Comparison of ENCODE assay signal across 22 cellular contexts in the genomic region with DNA sequence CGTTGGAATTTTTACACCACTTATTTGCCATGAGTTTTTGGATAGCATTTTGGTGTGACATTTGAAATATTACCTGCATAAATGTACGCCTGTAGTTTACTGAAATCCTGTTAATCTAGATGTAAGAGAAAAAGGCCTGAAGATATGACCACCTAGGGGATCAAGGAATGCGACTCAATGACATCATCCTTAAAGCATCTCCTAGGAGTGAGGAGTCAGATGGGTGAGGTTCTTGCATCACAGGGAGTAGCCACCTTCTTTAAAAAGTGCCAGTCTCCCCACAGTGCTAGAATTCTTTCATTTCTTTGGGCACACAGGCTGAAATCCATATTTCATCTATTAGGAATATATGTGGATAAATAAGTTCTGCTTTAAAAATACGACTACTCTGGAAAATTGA. TPM values are rescaled to one million over a fixed set of nuclear protein-coding genes. Genes with fewer than 3 reads are reported as not detected.
DNase-seq lines count a peak whose midpoint lies in the region; ATAC-seq, FAIRE-seq and TF ChIP-seq lines count a peak whose summit lies in the region.
"Had no signal": no experiment of that assay in that cellular context is flagged by ENCODE, and none has a peak within 500 bp of the region (broad histone marks: within the 10 kb centered on the region; RNA-seq: fewer than 3 reads in every experiment).

No MANE protein-coding gene starts in this region.

- no peak overlapping the region for H2AFZ ChIP-seq in K562 (ENCODE audit: low read depth, low read length)

- H3K4me2 ChIP-seq in K562 (ENCODE audit: insufficient read depth, low read length), result no peak overlapping the region
- H3K4me2 ChIP-seq: KMS-11 had no signal

- no peak overlapping the region for H3K27ac Mint-ChIP-seq in CD8-positive, alpha-beta memory T cell
- H3K27ac Mint-ChIP-seq: activated CD4-positive, alpha-beta T cell treated with anti-CD3 and anti-CD28 coated beads, Interleukin-2, amount 10 ng/mL, durations not matched to agents 24 days and 14 days; CD8-positive, alpha-beta T cell had no signal

- no peaks in the 10 kb centered on the region for H3K27me3 ChIP-seq in HUES48 (ENCODE audit: control insufficient read depth, insufficient read depth, low read length)
- H3K27me3 ChIP-seq in K562 (ENCODE audit: control insufficient read depth in 2 of 2, insufficient read depth in 2 of 2, low read length in 2 of 2), result peaks cover 8 to 13% of the 10 kb centered on the region in 2 experiments; a peak in 4 of 5 replicates
- peaks cover 6% of the 10 kb centered on the region for H3K27me3 ChIP-seq in HAP-1 (ENCODE audit: low read depth)
- H3K27me3 ChIP-seq in CD8-positive, alpha-beta memory T cell (ENCODE audit: insufficient read depth, low read length, poor library complexity, severe bottlenecking), result no peaks in the 10 kb centered on the region

- no peaks in the 10 kb centered on the region for H3K9me1 ChIP-seq in K562 (ENCODE audit: control insufficient read depth, insufficient read depth, low read length)

- H3K27ac ChIP-seq in HUES48 (ENCODE audit: low read depth, low read length) (peak overlapping the region; percentile 24), K562 (ENCODE audit: extremely low read depth, low read depth, low read length) (no peak overlapping the region)
- H3K27ac ChIP-seq in CD8-positive, alpha-beta memory T cell (ENCODE audit: low read depth, low read length), result no peak overlapping the region
- H3K27ac ChIP-seq: cardiac muscle cell, KMS-11 had no signal

- no peak for TF ChIP-seq RAD21 in K562 (CRISPR knock-in tag; conservative IDR thresholded peaks at IDR 0.05 in 1 of 2, IDR thresholded peaks at IDR 0.05 in 1 of 2)

- H3K27me3 Mint-ChIP-seq in CD8-positive, alpha-beta memory T cell, result peaks cover 4 to 25% of the 10 kb centered on the region in 2 donors

- ATAC-seq in K562, result no peak
- ATAC-seq in GM21367 (IDR thresholded peaks at IDR 0.05; ENCODE audit: unreplicated experiment), result no peak
- ATAC-seq: CD8-positive, alpha-beta T cell had no signal

- H3K36me3 ChIP-seq in HUES48 (ENCODE audit: control insufficient read depth, insufficient read depth, low read length), result no peaks in the 10 kb centered on the region
- no peaks in the 10 kb centered on the region for H3K36me3 ChIP-seq in K562 (ENCODE audit: control insufficient read depth, insufficient read depth, low read length)
- no peaks in the 10 kb centered on the region for H3K36me3 ChIP-seq in HAP-1 (replicated peaks)
- no peaks in the 10 kb centered on the region for H3K36me3 ChIP-seq in CD8-positive, alpha-beta memory T cell (ENCODE audit: insufficient read depth, low read length)
- H3K36me3 ChIP-seq: cardiac muscle cell had no signal

- H3K36me3 Mint-ChIP-seq in CD8-positive, alpha-beta memory T cell, result no peaks in the 10 kb centered on the region
- H3K36me3 Mint-ChIP-seq: CD8-positive, alpha-beta T cell had no signal

- peaks cover 0 to 9% (median 0%) of the 10 kb centered on the region in 5 donors for H3K9me3 Mint-ChIP-seq in CD8-positive, alpha-beta memory T cell
- H3K9me3 Mint-ChIP-seq: activated CD4-positive, alpha-beta T cell treated with anti-CD3 and anti-CD28 coated beads, Interleukin-2, amount 10 ng/mL, durations not matched to agents 24 days and 14 days; CD8-positive, alpha-beta T cell had no signal

- no peak overlapping the region for H3K9ac ChIP-seq in HUES48 (ENCODE audit: low read depth, low read length)
- H3K9ac ChIP-seq in K562 (ENCODE audit: insufficient read depth in 1 of 2, low read depth in 2 of 2, low read length in 2 of 2), result no peak overlapping the region
- H3K9ac ChIP-seq: KMS-11 had no signal

- no peak overlapping the region for H3K4me3 ChIP-seq in HUES48 (ENCODE audit: low read depth, low read length)
- no peak overlapping the region for H3K4me3 ChIP-seq in K562
- H3K4me3 ChIP-seq in HAP-1, result no peak overlapping the region
- no peak overlapping the region for H3K4me3 ChIP-seq in CD8-positive, alpha-beta memory T cell (ENCODE audit: low read length)
- H3K4me3 ChIP-seq: cardiac muscle cell had no signal

- no peaks in the 10 kb centered on the region for H4K20me1 ChIP-seq in K562 (replicated peaks; ENCODE audit: control insufficient read depth, insufficient read depth, low read length)

- TF ChIP-seq POLR2A in K562 (conservative IDR thresholded peaks at IDR 0.05), result no peak

- intact Hi-C loops in K562 (cut with micrococcal nuclease), result no loop called here

- POLR2A ChIA-PET in K562 (lab: Yijun Ruan, JAX), result no interaction called here
- POLR2A ChIA-PET in CD8-positive, alpha-beta memory T cell (lab: Charles Lee), result no interaction called here

- FAIRE-seq in K562 (lab: Jason Lieb, UNC), result no peak
- FAIRE-seq: frontal cortex had no signal

- H3K9me3 ChIP-seq in HUES48 (ENCODE audit: control insufficient read depth, insufficient read depth, low read length), result no peaks in the 10 kb centered on the region
- no peaks in the 10 kb centered on the region for H3K9me3 ChIP-seq in K562 (replicated peaks; ENCODE audit: control insufficient read depth, insufficient read depth, low read depth, low read length)
- H3K9me3 ChIP-seq in HAP-1, result no peaks in the 10 kb centered on the region
- H3K9me3 ChIP-seq in CD8-positive, alpha-beta memory T cell (ENCODE audit: low read length), result no peaks in the 10 kb centered on the region

- no peak overlapping the region for H3K4me3 Mint-ChIP-seq in CD8-positive, alpha-beta memory T cell
- H3K4me3 Mint-ChIP-seq: activated CD4-positive, alpha-beta T cell treated with anti-CD3 and anti-CD28 coated beads, Interleukin-2, amount 10 ng/mL, durations not matched to agents 24 days and 14 days; CD8-positive, alpha-beta T cell had no signal

- peak; percentile 15 for DNase-seq in ELF-1 (ENCODE audit: low read depth, low spot score)
- DNase-seq in K562 (ENCODE audit: extremely low read depth in 1 of 4, low spot score in 3 of 4), result no peak
- DNase-seq in kidney glomerular epithelial cell (lab: John Stamatoyannopoulos, UW), result peak; percentile 41
- DNase-seq in HAP-1 (ENCODE audit: low spot score in 2 of 2), result no peak
- DNase-seq in GM10266 (ENCODE audit: extremely low spot score), result no peak
- DNase-seq in CD8-positive, alpha-beta memory T cell, result no peak
- DNase-seq: activated CD4-positive, alpha-beta T cell treated with anti-CD3 and anti-CD28 coated beads, Interleukin-2, amount 10 ng/mL, durations not matched to agents 24 days and 14 days; activated effector memory CD4-positive, alpha-beta T cell treated with Interleukin-2 at 50 U/mL for 16 hours; CD8-positive, alpha-beta T cell; dermis blood vessel endothelial cell; HCEC 1CT; NCI-H1048; NCI-H2029; NCI-H510A treated with DMSO at 0.1 percent for 48 hours; SHP77 treated with DMSO at 0.1 percent for 48 hours; T-helper 1 cell had no signal

- CTCF ChIA-PET in K562 (lab: Yijun Ruan, JAX; ENCODE audit: low intra/inter-chr PET ratio), result no interaction called here
- CTCF ChIA-PET in CD8-positive, alpha-beta memory T cell (lab: Charles Lee), result no interaction called here

- 1% methylated on average over 4 of the region's 4 CpGs for WGBS in K562 (ENCODE audit: insufficient coverage, low coverage, missing lambda C conversion rate)

- in situ Hi-C loops in K562 (cut with MboI) (no loop called here), HAP-1 (cut with MboI; ENCODE audit: low sequenced_read_pairs) (no loop called here)

- no peaks in the 10 kb centered on the region for H3K79me2 ChIP-seq in K562 (ENCODE audit: control insufficient read depth, insufficient read depth, low read length)

- H3K4me1 ChIP-seq in HUES48 (ENCODE audit: control insufficient read depth, insufficient read depth, low read length), result peaks cover 17% of the 10 kb centered on the region; the same call in 1 of the 2 replicates
- no peaks in the 10 kb centered on the region for H3K4me1 ChIP-seq in K562 (replicated peaks in 1 of 2; ENCODE audit: control insufficient read depth in 2 of 2, insufficient read depth in 2 of 2, low read length in 2 of 2)
- no peaks in the 10 kb centered on the region for H3K4me1 ChIP-seq in HAP-1
- no peaks in the 10 kb centered on the region for H3K4me1 ChIP-seq in CD8-positive, alpha-beta memory T cell (ENCODE audit: insufficient read depth, low read length)

- TF ChIP-seq EP300 in K562 (IDR thresholded peaks at IDR 0.05; ENCODE audit: low read length), result no peak

- H3K4me1 Mint-ChIP-seq in CD8-positive, alpha-beta memory T cell, result no peaks in the 10 kb centered on the region
- H3K4me1 Mint-ChIP-seq: activated CD4-positive, alpha-beta T cell treated with anti-CD3 and anti-CD28 coated beads, Interleukin-2, amount 10 ng/mL, durations not matched to agents 24 days and 14 days had no signal

- no TSS peak for BruUV-seq in K562 (replicated peaks; lab: Mats Ljungman, UMichigan)

- TF ChIP-seq CTCF in K562 (IDR thresholded peaks at IDR 0.05 in 2 of 3, conservative IDR thresholded peaks at IDR 0.05 in 1 of 3; ENCODE audit: insufficient read depth in 2 of 3, low read depth in 1 of 3, low read length in 3 of 3) (no peak), GM10266 (IDR thresholded peaks at IDR 0.05; ENCODE audit: control insufficient read depth, insufficient read depth, low read depth, missing control alignments) (no peak)

TF ChIP-seq in K562, 482 proteins besides CTCF, POLR2A, EP300 and RAD21 (continues in another document):
- no peak for TF ChIP-seq RBM15 (IDR thresholded peaks at IDR 0.05; ENCODE audit: insufficient read depth, low read length)

RNA-seq across cellular contexts. Expression of a gene that starts 34.5 kb away (rescaled TPM):
- total RNA-seq in K562 (2011; cell fraction: chromatin; rRNA removed; ENCODE audit: low replicate concordance), result not detected in 2 replicates
- not detected in 2 replicates for total RNA-seq in K562 (2011; cell fraction: nucleolus; rRNA removed)
- not detected in 2 replicates for total RNA-seq in K562 (2011; cell fraction: nucleoplasm; rRNA removed)
- total RNA-seq in K562 (2014; rRNA removed) (not detected in 2 replicates), K562 (2014; rRNA removed; fragmentation: Illumina TruSeq; extraction: Trizol) (not detected in 2 replicates), K562 (2015; rRNA removed; fragmentation: Illumina TruSeq; extraction: Trizol) (0.15 TPM in 1 of 2 replicates, not detected in the other), K562 (2021) (not detected in 2 replicates)
- polyA plus RNA-seq in K562 (2011; rRNA removed) (not detected in 2 replicates), K562 (2014; fragmentation: Illumina TruSeq; extraction: Trizol) (not detected in 2 replicates), K562 (2014; fragmentation: Nextera tagmentation; extraction: Ambion mirVana) (under 1 TPM in 1 of 2 experiments, not detected in 1; 0.03 TPM), K562 (2014; rRNA removed) (not detected in 2 replicates)
- polyA plus RNA-seq in K562 (2011; cell fraction: cytosol; rRNA removed), result not detected in 2 replicates
- not detected in 2 replicates for polyA plus RNA-seq in K562 (2011; cell fraction: nucleus; rRNA removed)
- 0.21 and 0.26 TPM in 2 replicates for polyA plus RNA-seq in K562 (2012)
- not detected in 2 replicates for polyA minus RNA-seq in K562 (2011; rRNA and poly(A)+ RNA removed)
- not detected in 2 replicates for polyA minus RNA-seq in K562 (2011; cell fraction: cytosol; rRNA and poly(A)+ RNA removed)
- polyA minus RNA-seq in K562 (2011; cell fraction: nucleus; rRNA and poly(A)+ RNA removed), result not detected in 2 replicates
- not detected for total RNA-seq in CD8-positive, alpha-beta memory T cell
- polyA plus RNA-seq in CD8-positive, alpha-beta memory T cell, result not detected
- total RNA-seq: activated CD4-positive, alpha-beta T cell treated with anti-CD3 and anti-CD28 coated beads, Interleukin-2, amount 10 ng/mL, durations not matched to agents 24 days and 14 days; cardiac muscle cell; CD8-positive, alpha-beta T cell; dermis blood vessel endothelial cell; epithelial cell of proximal tubule had no signal
- polyA plus RNA-seq: cardiac muscle cell had no signal

Comparison
In these comparisons a context has a peak if more than half of its experiments do, and no peak if none do; other contexts are left out.
1. DNase-seq: peak in ELF-1 (single experiment) and kidney glomerular epithelial cell (single experiment); none in K562 (0 of 4), HAP-1 (0 of 2), GM10266 (single experiment) and CD8-positive, alpha-beta memory T cell (0 of 5).